Comparison of ENCODE assay signal across 11 cellular contexts in genomic region chr1:200896571-200897187, GRCh38. TPM values are rescaled to one million over a fixed set of nuclear protein-coding genes. Genes with fewer than 3 reads are reported as not detected.
A peak's percentile ranks its signal among the peaks of the same experiment; 100 is the strongest.
DNase-seq lines count a peak whose midpoint lies in the region; ATAC-seq and TF ChIP-seq lines count a peak whose summit lies in the region.
"Had no signal": no experiment of that assay in that cellular context is flagged by ENCODE, and none has a peak within 500 bp of the region (broad histone marks: within the 10 kb centered on the region; RNA-seq: fewer than 3 reads in every experiment).

No MANE protein-coding gene starts in this region.

- peaks cover 0 to 6% (median 0%) of the 10 kb centered on the region in 4 donors for H3K36me3 ChIP-seq in transverse colon
- H3K36me3 ChIP-seq in heart left ventricle, result no peaks in the 10 kb centered on the region

- intact Hi-C loops in transverse colon (cut with DNase I; ENCODE audit: low total_unique reads) (no loop called here), heart left ventricle (cut with DNase I) (no loop called here)

- CTCF ChIA-PET in activated naive CD4-positive, alpha-beta T cell treated with anti-CD3 and anti-CD28 coated beads, Interleukin-2, amount 10 ng/mL, durations not matched to agents 7 days and 5 days (lab: Charles Lee), result interaction anchor here (1.4 to 1.5 kb wide), 2 partner anchors 75 kb away, joined by 3 to 4 read pairs; no protein-coding TSS in a partner anchor

- H3K27ac ChIP-seq in transverse colon, result peak overlapping the region; percentile 90 to 96 (median 91)
- H3K27ac ChIP-seq in heart left ventricle, result no peak overlapping the region

- 47 to 55% methylated on average over 2 to 10 of the region's 10 CpGs for WGBS in transverse colon (ENCODE audit: low coverage in 1 of 2), 2 donors
- WGBS in heart left ventricle, 4 donors, result 73 to 90% (median 84%) methylated on average over 10 of the region's 10 CpGs

- H3K27me3 Mint-ChIP-seq in activated naive CD4-positive, alpha-beta T cell treated with anti-CD3 and anti-CD28 coated beads, Interleukin-2, amount 10 ng/mL, durations not matched to agents 7 days and 5 days, result peaks cover 95% of the 10 kb centered on the region

- TF ChIP-seq CTCF in transverse colon (IDR thresholded peaks at IDR 0.05) (no peak), heart left ventricle (IDR thresholded peaks at IDR 0.05) (no peak)

- no peaks in the 10 kb centered on the region for H3K36me3 Mint-ChIP-seq in activated naive CD4-positive, alpha-beta T cell treated with anti-CD3 and anti-CD28 coated beads, Interleukin-2, amount 10 ng/mL, durations not matched to agents 7 days and 5 days

- no peaks in the 10 kb centered on the region for H3K9me3 Mint-ChIP-seq in activated naive CD4-positive, alpha-beta T cell treated with anti-CD3 and anti-CD28 coated beads, Interleukin-2, amount 10 ng/mL, durations not matched to agents 7 days and 5 days

- no peak overlapping the region for H3K4me3 Mint-ChIP-seq in activated naive CD4-positive, alpha-beta T cell treated with anti-CD3 and anti-CD28 coated beads, Interleukin-2, amount 10 ng/mL, durations not matched to agents 7 days and 5 days

- peak; percentile 52 for TF ChIP-seq EP300 in transverse colon (IDR thresholded peaks at IDR 0.05; ENCODE audit: low read depth)

- no peak overlapping the region for H3K27ac Mint-ChIP-seq in activated naive CD4-positive, alpha-beta T cell treated with anti-CD3 and anti-CD28 coated beads, Interleukin-2, amount 10 ng/mL, durations not matched to agents 7 days and 5 days

- H3K4me3 ChIP-seq in transverse colon, result peak overlapping the region in 3 of 4 donors; percentile 21 to 52 (median 49)
- no peak overlapping the region for H3K4me3 ChIP-seq in heart left ventricle

- H3K4me1 ChIP-seq in transverse colon (peaks cover 0 to 66% (median 40%) of the 10 kb centered on the region in 4 donors), heart left ventricle (peaks cover 0 to 9% (median 3%) of the 10 kb centered on the region in 12 donors)

- H3K4me1 Mint-ChIP-seq in activated naive CD4-positive, alpha-beta T cell treated with anti-CD3 and anti-CD28 coated beads, Interleukin-2, amount 10 ng/mL, durations not matched to agents 7 days and 5 days, result peaks cover 6% of the 10 kb centered on the region

- TF ChIP-seq POLR2A in transverse colon (IDR thresholded peaks at IDR 0.05), result peak; percentile 68
- no peak for TF ChIP-seq POLR2A in heart left ventricle (IDR thresholded peaks at IDR 0.05)

- H3K9me3 ChIP-seq in transverse colon (no peaks in the 10 kb centered on the region), heart left ventricle (no peaks in the 10 kb centered on the region)

- H3K27me3 ChIP-seq in transverse colon, result peaks cover 2% of the 10 kb centered on the region
- peaks cover 0 to 15% (median 12%) of the 10 kb centered on the region in 9 donors for H3K27me3 ChIP-seq in heart left ventricle

- no peak for ATAC-seq in HG03025 (IDR thresholded peaks at IDR 0.05; ENCODE audit: low FRiP score, unreplicated experiment)
- no peak for ATAC-seq in heart left ventricle

- in situ Hi-C loops in transverse colon (cut with MboI; ENCODE audit: low pct_ligation_motif_present in 1 of 4, low pct_unique_long_range_greater_than_20kb in 1 of 4, low sequenced_read_pairs in 3 of 4), result loop anchor here in 1 of 4 donors (10.0 kb wide), 1 partner anchor 138 kb away; no protein-coding TSS in a partner anchor

- DNase-seq in HuH-7 (ENCODE audit: low spot score), result peak; percentile 87
- peak; percentile 86 for DNase-seq in SKM-1 treated with dmso at 0.1 percent for 144 hours (lab: John Stamatoyannopoulos, UW; ENCODE audit: unreplicated experiment)
- DNase-seq in kidney glomerular epithelial cell (lab: John Stamatoyannopoulos, UW), result peak; percentile 96
- DNase-seq in transverse colon, result peak; percentile 92
- DNase-seq in activated naive CD4-positive, alpha-beta T cell treated with anti-CD3 and anti-CD28 coated beads, Interleukin-2, amount 10 ng/mL, durations not matched to agents 7 days and 5 days, result no peak
- no peak for DNase-seq in 8988T
- DNase-seq in heart left ventricle, result no peak
- DNase-seq: activated effector memory CD4-positive, alpha-beta T cell treated with Interleukin-2 at 50 U/mL for 16 hours; HCEC 1CT had no signal

RNA-seq across cellular contexts. Expression of gene INAVA, which starts 2.0 kb away (rescaled TPM):
- 100 to 1,000 TPM; 139 to 609 (median 265) TPM for total RNA-seq in transverse colon
- under 1 TPM in 5 of 9 donors, not detected in 4; 0.07 to 0.43 (median 0.16) TPM for total RNA-seq in heart left ventricle
- under 1 TPM; 0.07 to 0.11 TPM for polyA plus RNA-seq in heart left ventricle
- total RNA-seq: T-helper 2 cell treated with Interferon-gamma antibody and Interleukin-4, amounts not matched to agents 100 ng/mL and 5 ng/mL, for 36 hours had no signal

RNA-seq across cellular contexts. Expression of gene GPR25, which starts 23.9 kb away (rescaled TPM):
- under 1 TPM in 1 of 4 donors, not detected in 3; 0.48 TPM for total RNA-seq in transverse colon
- total RNA-seq in heart left ventricle, result not detected
- polyA plus RNA-seq in heart left ventricle, result not detected
- total RNA-seq: T-helper 2 cell treated with Interferon-gamma antibody and Interleukin-4, amounts not matched to agents 100 ng/mL and 5 ng/mL, for 36 hours had no signal

Comparison
In these comparisons a context has a peak if more than half of its experiments do, and no peak if none do; other contexts are left out.
1. DNase-seq: peak in HuH-7 (single experiment), SKM-1 treated with dmso at 0.1 percent for 144 hours (single experiment), kidney glomerular epithelial cell (single experiment) and transverse colon (single experiment); none in activated naive CD4-positive, alpha-beta T cell treated with anti-CD3 and anti-CD28 coated beads, Interleukin-2, amount 10 ng/mL, durations not matched to agents 7 days and 5 days (single experiment), 8988T (single experiment) and heart left ventricle (0 of 5).
2. H3K27ac ChIP-seq: peak in transverse colon (4 of 4); none in heart left ventricle (0 of 12).
3. H3K4me3 ChIP-seq: peak in transverse colon (3 of 4); none in heart left ventricle (0 of 12).
4. RNA of gene INAVA, which starts 2.0 kb away (total RNA-seq): 139 to 609 TPM in transverse colon; 0.07 to 0.43 TPM in heart left ventricle; every median in the first group is over 10 times any median in the second.